ENCODE assay signal across 11 cellular contexts in the genomic region with DNA sequence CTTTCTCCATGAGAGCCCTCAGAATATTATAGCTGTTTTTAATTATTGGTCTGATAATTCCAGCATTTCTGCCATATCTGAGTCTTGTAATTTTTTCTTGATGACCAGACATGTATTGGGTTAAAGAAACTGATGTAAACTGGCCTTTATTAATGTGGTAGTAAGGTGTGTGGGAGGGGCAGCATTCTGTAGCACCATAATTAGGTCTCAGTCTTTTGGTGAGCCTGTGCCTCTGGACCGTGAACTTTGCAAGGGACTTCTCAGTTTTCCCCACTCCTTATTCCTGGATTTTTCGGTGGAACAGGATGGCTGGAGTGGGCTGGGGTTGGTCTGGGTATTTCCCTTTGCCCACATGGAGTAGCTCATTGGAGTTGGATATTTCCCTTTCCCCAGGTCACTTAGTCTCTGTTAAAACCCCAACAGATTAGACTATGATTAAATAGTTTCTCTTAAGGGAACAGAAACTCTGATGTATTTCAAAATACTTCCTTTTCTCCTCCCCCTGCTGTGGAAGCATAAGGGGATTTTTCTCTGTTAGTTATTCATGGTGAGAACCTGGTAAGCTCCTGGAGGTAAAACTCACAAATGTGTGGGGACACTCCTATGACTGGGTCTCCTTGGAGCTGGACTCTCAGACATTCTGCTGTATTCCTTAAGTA. TPM values are rescaled to one million over a fixed set of nuclear protein-coding genes. Genes with fewer than 3 reads are reported as not detected.
DNase-seq lines count a peak whose midpoint lies in the region; ATAC-seq and TF ChIP-seq lines count a peak whose summit lies in the region.
"Had no signal": no experiment of that assay in that cellular context is flagged by ENCODE, and none has a peak within 500 bp of the region (broad histone marks: within the 10 kb centered on the region; RNA-seq: fewer than 3 reads in every experiment).

No MANE protein-coding gene starts in this region.

- peak; percentile 53 for TF ChIP-seq POLR2A in GM19099 (IDR thresholded peaks at IDR 0.05; ENCODE audit: extremely low read depth, insufficient read length, low read depth)
- no peak for TF ChIP-seq POLR2A in vagina (IDR thresholded peaks at IDR 0.05)

- H3K27me3 ChIP-seq in BE2C (no peaks in the 10 kb centered on the region), vagina (no peaks in the 10 kb centered on the region)
- H3K27me3 ChIP-seq: foreskin keratinocyte had no signal

- peak overlapping the region; percentile 57 for H3K27ac Mint-ChIP-seq in stimulated activated memory B cell treated with anti-CD40 and anti-IgM and Interleukin-4, amounts not matched to agents 10 μg/mL and 1 μg/mL and 100 μg/mL, for 72 hours
- H3K27ac Mint-ChIP-seq: stimulated activated effector memory CD8-positive, alpha-beta T cell treated with anti-CD3 and anti-CD28 coated beads, Interleukin-12 subunit alpha, Interleukin-12 subunit beta, amount 100 ng/mL, for 72 hours had no signal

- intact Hi-C loops in vagina (cut with DNase I): no loop called here

- H3K9me3 ChIP-seq in BE2C: no peaks in the 10 kb centered on the region
- no peaks in the 10 kb centered on the region for H3K9me3 ChIP-seq in vagina

- TF ChIP-seq CTCF in BE2C (IDR thresholded peaks at IDR 0.05; ENCODE audit: low read depth, low read length) (no peak), vagina (IDR thresholded peaks at IDR 0.05) (no peak)

- ATAC-seq in HG02870 (IDR thresholded peaks at IDR 0.05; ENCODE audit: unreplicated experiment): peak; percentile 80
- peak; percentile 91 for ATAC-seq in stimulated activated memory B cell treated with anti-CD40 and anti-IgM and Interleukin-4, amounts not matched to agents 10 μg/mL and 1 μg/mL and 100 μg/mL, for 72 hours
- ATAC-seq: foreskin keratinocyte; stimulated activated effector memory CD8-positive, alpha-beta T cell treated with anti-CD3 and anti-CD28 coated beads, Interleukin-12 subunit alpha, Interleukin-12 subunit beta, amount 100 ng/mL, for 72 hours had no signal

- no peak overlapping the region for H3K27ac ChIP-seq in vagina
- H3K27ac ChIP-seq: foreskin keratinocyte, PC-9 had no signal

- H3K36me3 ChIP-seq in BE2C: no peaks in the 10 kb centered on the region
- H3K36me3 ChIP-seq in vagina: no peaks in the 10 kb centered on the region

- peak overlapping the region; percentile 60 for H3K4me3 Mint-ChIP-seq in stimulated activated memory B cell treated with anti-CD40 and anti-IgM and Interleukin-4, amounts not matched to agents 10 μg/mL and 1 μg/mL and 100 μg/mL, for 72 hours
- H3K4me3 Mint-ChIP-seq: stimulated activated effector memory CD8-positive, alpha-beta T cell treated with anti-CD3 and anti-CD28 coated beads, Interleukin-12 subunit alpha, Interleukin-12 subunit beta, amount 100 ng/mL, for 72 hours had no signal

- peak; percentile 25 for DNase-seq in NCI-H226
- no peak for DNase-seq in BE2C
- DNase-seq in activated CD4-positive, alpha-beta T cell treated with anti-CD3 and anti-CD28 coated beads, Interleukin-2, amount 50 U/mL, for 48 hours: no peak
- DNase-seq in SKM-1 treated with dmso at 0.1 percent for 144 hours (lab: John Stamatoyannopoulos, UW; ENCODE audit: unreplicated experiment): no peak
- no peak for DNase-seq in vagina (ENCODE audit: extremely low spot score in 2 of 2)
- DNase-seq: PC-9 had no signal

- H3K4me1 Mint-ChIP-seq in stimulated activated memory B cell treated with anti-CD40 and anti-IgM and Interleukin-4, amounts not matched to agents 10 μg/mL and 1 μg/mL and 100 μg/mL, for 72 hours: peaks cover 33% of the 10 kb centered on the region
- H3K4me1 Mint-ChIP-seq: stimulated activated effector memory CD8-positive, alpha-beta T cell treated with anti-CD3 and anti-CD28 coated beads, Interleukin-12 subunit alpha, Interleukin-12 subunit beta, amount 100 ng/mL, for 72 hours had no signal

- H3K9me3 Mint-ChIP-seq in stimulated activated memory B cell treated with anti-CD40 and anti-IgM and Interleukin-4, amounts not matched to agents 10 μg/mL and 1 μg/mL and 100 μg/mL, for 72 hours: no peaks in the 10 kb centered on the region
- H3K9me3 Mint-ChIP-seq: stimulated activated effector memory CD8-positive, alpha-beta T cell treated with anti-CD3 and anti-CD28 coated beads, Interleukin-12 subunit alpha, Interleukin-12 subunit beta, amount 100 ng/mL, for 72 hours had no signal

- no peaks in the 10 kb centered on the region for H3K27me3 Mint-ChIP-seq in stimulated activated memory B cell treated with anti-CD40 and anti-IgM and Interleukin-4, amounts not matched to agents 10 μg/mL and 1 μg/mL and 100 μg/mL, for 72 hours

- H3K4me1 ChIP-seq in BE2C (no peaks in the 10 kb centered on the region; the same call in 1 of the 2 replicates), vagina (no peaks in the 10 kb centered on the region)
- H3K4me1 ChIP-seq: foreskin keratinocyte had no signal

- H3K36me3 Mint-ChIP-seq in stimulated activated memory B cell treated with anti-CD40 and anti-IgM and Interleukin-4, amounts not matched to agents 10 μg/mL and 1 μg/mL and 100 μg/mL, for 72 hours: peaks cover 17% of the 10 kb centered on the region
- H3K36me3 Mint-ChIP-seq: stimulated activated effector memory CD8-positive, alpha-beta T cell treated with anti-CD3 and anti-CD28 coated beads, Interleukin-12 subunit alpha, Interleukin-12 subunit beta, amount 100 ng/mL, for 72 hours had no signal

- H3K4me3 ChIP-seq in BE2C (ENCODE audit: low read depth, low read length) (no peak overlapping the region), vagina (no peak overlapping the region)
- H3K4me3 ChIP-seq: PC-9 had no signal

RNA-seq across cellular contexts. Expression of gene FSD1L, which starts 52.4 kb away (rescaled TPM):
- 2.3 TPM for polyA plus RNA-seq in BE2C (2012; ENCODE audit: insufficient read depth, insufficient read length, low read depth)
- 4.2 TPM for total RNA-seq in vagina

RNA-seq across cellular contexts. Expression of gene FKTN, which starts 57.7 kb away (rescaled TPM):
- polyA plus RNA-seq in BE2C (2012; ENCODE audit: insufficient read depth, insufficient read length, low read depth): 10.5 TPM
- total RNA-seq in vagina: 5.9 TPM
